ENCODE assay signal across 1 cellular context in the genomic region with DNA sequence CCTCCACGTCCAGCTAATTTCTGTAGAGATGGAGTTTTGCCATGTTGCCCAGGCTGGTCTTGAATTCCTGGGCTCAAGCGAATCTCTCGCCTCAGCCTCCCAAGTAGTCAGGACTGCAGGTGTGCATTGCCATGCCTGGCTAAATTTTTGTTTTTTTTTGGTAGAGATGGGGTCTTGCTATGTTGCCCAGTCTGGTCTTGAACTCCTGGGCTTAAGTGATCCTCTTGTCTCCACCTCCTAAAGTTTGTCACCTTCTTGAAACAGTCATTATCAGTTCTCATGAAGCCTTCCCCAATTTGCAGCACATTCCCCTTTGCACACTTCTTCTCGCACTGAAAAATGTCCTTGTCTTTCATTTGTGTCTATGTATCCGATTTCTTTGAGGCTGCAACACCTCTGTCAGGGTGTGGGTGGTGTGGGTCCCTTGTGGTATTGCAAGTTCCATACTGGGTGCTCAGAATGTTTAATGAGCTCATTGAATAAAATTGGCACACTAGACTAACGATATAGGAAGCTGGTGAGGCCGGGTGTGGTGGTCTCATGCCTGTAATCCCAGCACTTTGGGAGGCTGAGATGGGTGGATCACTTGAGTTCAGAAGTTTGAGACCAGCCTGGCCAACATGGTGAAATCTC.
TF ChIP-seq lines count a peak whose summit lies in the region.

No MANE protein-coding gene starts in this region.

TF ChIP-seq in K562, 482 proteins besides CTCF, POLR2A, EP300 and RAD21:
- TF ChIP-seq PRPF4 (IDR thresholded peaks at IDR 0.05; ENCODE audit: insufficient read depth, low read depth, low read length, poor library complexity, severe bottlenecking) (no peak), SMARCE1 (IDR thresholded peaks at IDR 0.05) (no peak), KDM4B (IDR thresholded peaks at IDR 0.05; ENCODE audit: borderline replicate concordance in 2 of 2, low read depth in 1 of 2) (no peak), MYBL2 (IDR thresholded peaks at IDR 0.05; ENCODE audit: low read depth) (no peak), MYBL2 (CRISPR knock-in tag; IDR thresholded peaks at IDR 0.05; ENCODE audit: borderline replicate concordance) (no peak), ZNF316 (IDR thresholded peaks at IDR 0.05) (no peak), NR2F6 (CRISPR knock-in tag; IDR thresholded peaks at IDR 0.05) (no peak), MED1 (CRISPR knock-in tag; IDR thresholded peaks at IDR 0.05; ENCODE audit: borderline replicate concordance) (no peak), STAG1 (CRISPR knock-in tag; IDR thresholded peaks at IDR 0.05; ENCODE audit: borderline replicate concordance) (no peak), EHMT2 (IDR thresholded peaks at IDR 0.05) (no peak), ETV6 (IDR thresholded peaks at IDR 0.05; ENCODE audit: borderline replicate concordance in 1 of 2, low read depth in 2 of 2, low read length in 1 of 2) (no peak), ETV6 (CRISPR knock-in tag; IDR thresholded peaks at IDR 0.05; ENCODE audit: borderline replicate concordance) (no peak), ZFP30 (CRISPR knock-in tag; IDR thresholded peaks at IDR 0.05; ENCODE audit: borderline replicate concordance) (no peak), RBM25 (IDR thresholded peaks at IDR 0.05; ENCODE audit: low read depth, low read length, severe bottlenecking) (peak; percentile 37), ZNF121 (CRISPR knock-in tag; conservative IDR thresholded peaks at IDR 0.05) (peak; percentile 98), SUPT5H (IDR thresholded peaks at IDR 0.05) (no peak), ZEB2 (IDR thresholded peaks at IDR 0.05) (no peak)
- TF ChIP-seq, protein P1, sequence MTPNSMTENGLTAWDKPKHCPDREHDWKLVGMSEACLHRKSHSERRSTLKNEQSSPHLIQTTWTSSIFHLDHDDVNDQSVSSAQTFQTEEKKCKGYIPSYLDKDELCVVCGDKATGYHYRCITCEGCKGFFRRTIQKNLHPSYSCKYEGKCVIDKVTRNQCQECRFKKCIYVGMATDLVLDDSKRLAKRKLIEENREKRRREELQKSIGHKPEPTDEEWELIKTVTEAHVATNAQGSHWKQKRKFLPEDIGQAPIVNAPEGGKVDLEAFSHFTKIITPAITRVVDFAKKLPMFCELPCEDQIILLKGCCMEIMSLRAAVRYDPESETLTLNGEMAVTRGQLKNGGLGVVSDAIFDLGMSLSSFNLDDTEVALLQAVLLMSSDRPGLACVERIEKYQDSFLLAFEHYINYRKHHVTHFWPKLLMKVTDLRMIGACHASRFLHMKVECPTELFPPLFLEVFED (CRISPR knock-in tag; conservative IDR thresholded peaks at IDR 0.05), result no peak
- TF ChIP-seq, protein P2, sequence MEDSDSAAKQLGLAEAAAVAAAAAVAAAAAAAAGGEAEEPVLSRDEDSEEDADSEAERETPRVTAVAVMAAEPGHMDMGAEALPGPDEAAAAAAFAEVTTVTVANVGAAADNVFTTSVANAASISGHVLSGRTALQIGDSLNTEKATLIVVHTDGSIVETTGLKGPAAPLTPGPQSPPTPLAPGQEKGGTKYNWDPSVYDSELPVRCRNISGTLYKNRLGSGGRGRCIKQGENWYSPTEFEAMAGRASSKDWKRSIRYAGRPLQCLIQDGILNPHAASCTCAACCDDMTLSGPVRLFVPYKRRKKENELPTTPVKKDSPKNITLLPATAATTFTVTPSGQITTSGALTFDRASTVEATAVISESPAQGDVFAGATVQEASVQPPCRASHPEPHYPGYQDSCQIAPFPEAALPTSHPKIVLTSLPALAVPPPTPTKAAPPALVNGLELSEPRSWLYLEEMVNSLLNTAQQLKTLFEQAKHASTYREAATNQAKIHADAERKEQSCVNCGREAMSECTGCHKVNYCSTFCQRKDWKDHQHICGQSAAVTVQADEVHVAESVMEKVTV (CRISPR knock-in tag; IDR thresholded peaks at IDR 0.05), result no peak
- TF ChIP-seq, protein P3, sequence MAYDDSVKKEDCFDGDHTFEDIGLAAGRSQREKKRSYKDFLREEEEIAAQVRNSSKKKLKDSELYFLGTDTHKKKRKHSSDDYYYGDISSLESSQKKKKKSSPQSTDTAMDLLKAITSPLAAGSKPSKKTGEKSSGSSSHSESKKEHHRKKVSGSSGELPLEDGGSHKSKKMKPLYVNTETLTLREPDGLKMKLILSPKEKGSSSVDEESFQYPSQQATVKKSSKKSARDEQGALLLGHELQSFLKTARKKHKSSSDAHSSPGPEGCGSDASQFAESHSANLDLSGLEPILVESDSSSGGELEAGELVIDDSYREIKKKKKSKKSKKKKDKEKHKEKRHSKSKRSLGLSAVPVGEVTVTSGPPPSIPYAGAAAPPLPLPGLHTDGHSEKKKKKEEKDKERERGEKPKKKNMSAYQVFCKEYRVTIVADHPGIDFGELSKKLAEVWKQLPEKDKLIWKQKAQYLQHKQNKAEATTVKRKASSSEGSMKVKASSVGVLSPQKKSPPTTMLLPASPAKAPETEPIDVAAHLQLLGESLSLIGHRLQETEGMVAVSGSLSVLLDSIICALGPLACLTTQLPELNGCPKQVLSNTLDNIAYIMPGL (CRISPR knock-in tag; IDR thresholded peaks at IDR 0.05), result no peak
